ENCODE assay signal across 19 cellular contexts in the genomic region with DNA sequence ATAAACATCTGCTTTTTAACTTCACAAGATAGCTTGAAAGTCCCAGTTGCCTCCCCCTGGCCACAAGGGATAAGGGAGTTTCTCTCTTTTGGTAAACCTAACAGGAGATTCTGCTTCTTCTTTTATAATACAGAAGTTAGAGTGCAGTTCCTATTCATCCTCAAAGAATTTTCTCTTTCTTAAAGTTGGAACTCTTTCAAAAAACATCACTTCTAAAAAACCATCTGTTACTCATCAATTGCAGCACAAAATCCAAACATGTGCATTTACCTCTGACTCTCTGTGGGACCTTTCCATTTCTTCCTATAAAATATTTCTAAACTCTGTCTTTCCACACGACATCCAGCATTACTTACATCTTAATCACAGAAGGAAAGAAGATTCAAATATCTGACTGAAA. TPM values are rescaled to one million over a fixed set of nuclear protein-coding genes. Genes with fewer than 3 reads are reported as not detected.
DNase-seq lines count a peak whose midpoint lies in the region; ATAC-seq, FAIRE-seq and TF ChIP-seq lines count a peak whose summit lies in the region.
"Had no signal": no experiment of that assay in that cellular context is flagged by ENCODE, and none has a peak within 500 bp of the region (broad histone marks: within the 10 kb centered on the region; RNA-seq: fewer than 3 reads in every experiment).

No MANE protein-coding gene starts in this region.

- in situ Hi-C loops in HepG2 (cut with HindIII; ENCODE audit: extremely low pct_ligation_motif_present, low pct_unique_long_range_greater_than_20kb), result loop anchor here (25.0 kb wide), 1 partner anchor 1571 kb away; a partner anchor contains a TSS

- intact Hi-C loops in HepG2 (cut with micrococcal nuclease; ENCODE audit: unreplicated experiment), result no loop called here

- H3K27me3 ChIP-seq in ACC112 (ENCODE audit: insufficient read depth, low read length) (no peaks in the 10 kb centered on the region), HepG2 (ENCODE audit: control insufficient read depth in 1 of 2, insufficient read depth in 2 of 2, low read length in 2 of 2) (no peaks in the 10 kb centered on the region; a peak in 1 of 5 replicates)
- H3K27me3 ChIP-seq: left lung, tibial artery had no signal

- no peaks in the 10 kb centered on the region for H4K20me1 ChIP-seq in HepG2 (ENCODE audit: insufficient read depth, low read length)

- H3K4me1 ChIP-seq in ACC112 (ENCODE audit: control insufficient read depth, insufficient read depth, low read length, unreplicated experiment) (peaks cover 27% of the 10 kb centered on the region), HepG2 (ENCODE audit: insufficient read depth, low read length) (peaks cover 15% of the 10 kb centered on the region)

- WGBS in HepG2 (ENCODE audit: low lambda C conversion rate), result 63% methylated on average over 1 of the region's 1 CpG

- TF ChIP-seq CTCF in HepG2 (CRISPR knock-in tag; IDR thresholded peaks at IDR 0.05) (no peak), type B pancreatic cell (conservative IDR thresholded peaks at IDR 0.05) (no peak)

- no peaks in the 10 kb centered on the region for H3K9me3 ChIP-seq in HepG2 (ENCODE audit: low read length)
- H3K9me3 ChIP-seq: left lung, tibial artery had no signal

- DNase-seq in HCEC 1CT (peak; percentile 82), amniotic stem cell (lab: John Stamatoyannopoulos, UW) (peak; percentile 33), fibroblast of the conjunctiva (ENCODE audit: low read depth) (peak; percentile 41), HepG2 (ENCODE audit: low spot score) (no peak), type B pancreatic cell (ENCODE audit: extremely low spot score, unreplicated experiment) (no peak)
- no peak for DNase-seq in effector memory CD8-positive, alpha-beta T cell
- DNase-seq: 8988T; activated CD4-positive, alpha-beta T cell treated with anti-CD3 and anti-CD28 coated beads for 1 hour; activated effector memory CD4-positive, alpha-beta T cell treated with Interleukin-2 at 50 U/mL for 16 hours; CD4-positive, alpha-beta T cell; endodermal cell; left lung; NCI-H774; right cardiac atrium; stimulated activated naive CD4-positive, alpha-beta T cell; tibial artery had no signal

- BruUV-seq in HepG2 (replicated peaks; lab: Mats Ljungman, UMichigan), result no TSS peak

- no peak for FAIRE-seq in HepG2 (lab: Jason Lieb, UNC)

- H3K9ac ChIP-seq in HepG2 (ENCODE audit: insufficient read depth, low read depth, low read length), result no peak overlapping the region

- TF ChIP-seq EP300 in HepG2 (IDR thresholded peaks at IDR 0.05; ENCODE audit: low read depth in 2 of 2, low read length in 2 of 2) (no peak), HepG2 (CRISPR knock-in tag; IDR thresholded peaks at IDR 0.05; ENCODE audit: borderline replicate concordance) (no peak)

- H3K4me1 Mint-ChIP-seq in type B pancreatic cell (ENCODE audit: unreplicated experiment), result peaks cover 15% of the 10 kb centered on the region
- peaks cover 7 to 15% of the 10 kb centered on the region in 2 donors for H3K4me1 Mint-ChIP-seq in effector memory CD8-positive, alpha-beta T cell (ENCODE audit: low read depth in 2 of 2)

- H3K79me2 ChIP-seq in ACC112 (ENCODE audit: control insufficient read depth, insufficient read depth, low read length, unreplicated experiment) (peaks cover 7% of the 10 kb centered on the region), HepG2 (ENCODE audit: insufficient read depth, low read length) (peaks cover 6% of the 10 kb centered on the region)

- POLR2A ChIA-PET in HepG2 (lab: Yijun Ruan, JAX), result no interaction called here

- H3K36me3 ChIP-seq in ACC112 (ENCODE audit: insufficient read depth, low read length), result 0 out of 2 replicates have a peak, but pooled peaks cover 3% of the 10 kb centered on the region
- H3K36me3 ChIP-seq in HepG2 (replicated peaks in 1 of 2; ENCODE audit: control insufficient read depth in 1 of 2, insufficient read depth in 2 of 2, low read length in 2 of 2), result no peaks in the 10 kb centered on the region
- H3K36me3 ChIP-seq: left lung had no signal

- H3K4me3 Mint-ChIP-seq in type B pancreatic cell, result no peak overlapping the region
- H3K4me3 Mint-ChIP-seq in effector memory CD8-positive, alpha-beta T cell, result no peak overlapping the region
- H3K4me3 Mint-ChIP-seq: CD4-positive, alpha-beta T cell; endodermal cell had no signal

- CTCF ChIA-PET in HepG2 (lab: Yijun Ruan, JAX; ENCODE audit: low intra/inter-chr PET ratio, low total read pairs), result no interaction called here

- H2AFZ ChIP-seq in ACC112 (ENCODE audit: low read length, unreplicated experiment) (no peak overlapping the region), HepG2 (ENCODE audit: low read length) (no peak overlapping the region)

- H3K27ac Mint-ChIP-seq in type B pancreatic cell, result no peak overlapping the region
- peak overlapping the region in 1 of 2 donors; percentile 62 for H3K27ac Mint-ChIP-seq in effector memory CD8-positive, alpha-beta T cell
- H3K27ac Mint-ChIP-seq: CD4-positive, alpha-beta T cell; endodermal cell had no signal

- ATAC-seq in GM19395 (IDR thresholded peaks at IDR 0.05; ENCODE audit: unreplicated experiment) (no peak), HepG2 (no peak)
- ATAC-seq in effector memory CD8-positive, alpha-beta T cell (replicated peaks), result no peak
- ATAC-seq: left lung, right cardiac atrium had no signal

- H3K4me2 ChIP-seq in HepG2 (ENCODE audit: low read depth, low read length), result no peak overlapping the region

- no peaks in the 10 kb centered on the region for H3K27me3 Mint-ChIP-seq in type B pancreatic cell
- no peaks in the 10 kb centered on the region for H3K27me3 Mint-ChIP-seq in effector memory CD8-positive, alpha-beta T cell
- H3K27me3 Mint-ChIP-seq: CD4-positive, alpha-beta T cell had no signal

- peaks cover 8% of the 10 kb centered on the region for H3K36me3 Mint-ChIP-seq in type B pancreatic cell
- peaks cover 4% of the 10 kb centered on the region for H3K36me3 Mint-ChIP-seq in effector memory CD8-positive, alpha-beta T cell (ENCODE audit: insufficient read depth)

- no peak for TF ChIP-seq POLR2A in HepG2 (IDR thresholded peaks at IDR 0.05; ENCODE audit: insufficient read depth in 1 of 2, low read depth in 2 of 2, low read length in 2 of 2)

- H3K4me3 ChIP-seq in ACC112 (ENCODE audit: low read depth, low read length) (no peak overlapping the region), HepG2 (replicated peaks in 1 of 3; ENCODE audit: insufficient read depth in 1 of 3, low read depth in 2 of 3, low read length in 3 of 3) (no peak overlapping the region)
- H3K4me3 ChIP-seq: left lung, SK-N-MC, tibial artery had no signal

- H3K27ac ChIP-seq in ACC112 (ENCODE audit: low read depth, low read length) (peak overlapping the region; percentile 8), HepG2 (ENCODE audit: extremely low read length, insufficient read depth, low read length) (no peak overlapping the region)
- H3K27ac ChIP-seq: left lung, SK-N-MC had no signal

- H3K9me3 Mint-ChIP-seq in type B pancreatic cell, result no peaks in the 10 kb centered on the region
- no peaks in the 10 kb centered on the region for H3K9me3 Mint-ChIP-seq in effector memory CD8-positive, alpha-beta T cell
- H3K9me3 Mint-ChIP-seq: CD4-positive, alpha-beta T cell; endodermal cell had no signal

- no peak for TF ChIP-seq RAD21 in HepG2 (CRISPR knock-in tag; IDR thresholded peaks at IDR 0.05)

TF ChIP-seq in HepG2, 621 proteins besides CTCF, POLR2A, EP300 and RAD21 (continues in another document):
- no peak for TF ChIP-seq CC2D1A (CRISPR knock-in tag; IDR thresholded peaks at IDR 0.05)

RNA-seq across cellular contexts. Expression of a gene that starts 5.1 kb away (rescaled TPM):
- total RNA-seq in HepG2 (2016; rRNA removed; fragmentation: Illumina TruSeq; extraction: Trizol) (25.8 and 27.0 TPM in 2 replicates), type B pancreatic cell (ENCODE audit: low replicate concordance) (13.5 and 15.4 TPM in 2 replicates)
- total RNA-seq in HepG2 (2016; cell fraction: cytosol; rRNA removed; fragmentation: Illumina TruSeq; extraction: Trizol; ENCODE audit: low read depth), result 9.5 and 11.4 TPM in 2 replicates
- total RNA-seq in HepG2 (2016; cell fraction: insoluble cytoplasmic fraction; rRNA removed; fragmentation: Illumina TruSeq; extraction: Trizol), result 26.9 and 32.4 TPM in 2 replicates
- total RNA-seq in HepG2 (2016; cell fraction: membrane; rRNA removed; fragmentation: Illumina TruSeq; extraction: Trizol), result 7.1 and 8.6 TPM in 2 replicates
- total RNA-seq in HepG2 (2016; cell fraction: nucleus; rRNA removed; fragmentation: Illumina TruSeq; extraction: Trizol), result 50.3 and 53.4 TPM in 2 replicates
- polyA plus RNA-seq in HepG2 (2011; rRNA removed), result 7.2 and 10.2 TPM in 2 replicates
- polyA plus RNA-seq in HepG2 (2011; cell fraction: cytosol; rRNA removed), result 5.6 and 6.1 TPM in 2 replicates
- 9.4 and 11.6 TPM in 2 replicates for polyA plus RNA-seq in HepG2 (2011; cell fraction: nucleus; rRNA removed)
- polyA plus RNA-seq in HepG2 (2012), result 8.5 and 13.1 TPM in 2 replicates
- polyA plus RNA-seq in HepG2 (2016; cell fraction: cytosol; fragmentation: Illumina TruSeq; extraction: Trizol; ENCODE audit: low read depth), result 3.2 and 3.3 TPM in 2 replicates
- polyA plus RNA-seq in HepG2 (2016; cell fraction: insoluble cytoplasmic fraction; fragmentation: Illumina TruSeq; extraction: Trizol; ENCODE audit: low read depth), result 19.6 and 20.9 TPM in 2 replicates
- 3.7 and 4.9 TPM in 2 replicates for polyA plus RNA-seq in HepG2 (2016; cell fraction: membrane; fragmentation: Illumina TruSeq; extraction: Trizol; ENCODE audit: low read depth)
- polyA plus RNA-seq in HepG2 (2016; cell fraction: nucleus; fragmentation: Illumina TruSeq; extraction: Trizol; ENCODE audit: insufficient read depth, low read depth), result 9.3 and 10.9 TPM in 2 replicates
- 14.0 and 16.7 TPM in 2 replicates for polyA minus RNA-seq in HepG2 (2011; rRNA and poly(A)+ RNA removed; ENCODE audit: low replicate concordance)
- polyA minus RNA-seq in HepG2 (2011; cell fraction: cytosol; rRNA and poly(A)+ RNA removed), result 3.7 and 6.4 TPM in 2 replicates
- 117 and 125 TPM in 2 replicates for polyA minus RNA-seq in HepG2 (2011; cell fraction: nucleus; rRNA and poly(A)+ RNA removed)

Comparison
In these comparisons a context has a peak if more than half of its experiments do, and no peak if none do; other contexts are left out.
1. DNase-seq: peak in HCEC 1CT (single experiment), amniotic stem cell (single experiment) and fibroblast of the conjunctiva (single experiment); none in HepG2 (single experiment), type B pancreatic cell (single experiment) and effector memory CD8-positive, alpha-beta T cell (0 of 3).